ENCODE assay signal across 6 cellular contexts in genomic region chr2:3737128-3737527, GRCh38. TPM values are rescaled to one million over a fixed set of nuclear protein-coding genes. Genes with fewer than 3 reads are reported as not detected.
"Had no signal": no experiment of that assay in that cellular context is flagged by ENCODE, and none has a peak within 500 bp of the region (broad histone marks: within the 10 kb centered on the region; RNA-seq: fewer than 3 reads in every experiment).

No MANE protein-coding gene starts in this region.

- H3K27ac Mint-ChIP-seq: GM23338, H9 had no signal

- H3K9me3 Mint-ChIP-seq: H9 had no signal

- H3K4me1 Mint-ChIP-seq: GM23338, H9 had no signal

- ATAC-seq: GM23338 had no signal

- DNase-seq: H9, HCEC 1CT, IMR-90 had no signal

- H3K4me3 ChIP-seq: GM23338 had no signal

- H3K4me3 Mint-ChIP-seq: GM23338, H9 had no signal

RNA-seq across cellular contexts. Expression of gene DCDC2C, which starts 33.8 kb away (rescaled TPM):
- total RNA-seq: GM23338, H1, H9, HT-29, IMR-90 had no signal
- polyA plus RNA-seq: IMR-90 had no signal
